In genomic region chr18:44715245-44715644, GRCh38 we compare ENCODE assay signal across 13 cellular contexts. TPM values are rescaled to one million over a fixed set of nuclear protein-coding genes. Genes with fewer than 3 reads are reported as not detected.
A peak's percentile ranks its signal among the peaks of the same experiment; 100 is the strongest.
DNase-seq lines count a peak whose midpoint lies in the region; ATAC-seq, FAIRE-seq and TF ChIP-seq lines count a peak whose summit lies in the region.
"Had no signal": no experiment of that assay in that cellular context is flagged by ENCODE, and none has a peak within 500 bp of the region (broad histone marks: within the 10 kb centered on the region; RNA-seq: fewer than 3 reads in every experiment).

No MANE protein-coding gene starts in this region.

- H3K4me1 ChIP-seq in kidney (ENCODE audit: control insufficient read depth in 1 of 2, insufficient read depth in 1 of 2, low read depth in 1 of 2, low read length in 2 of 2) (peaks cover 15 to 24% of the 10 kb centered on the region in 2 donors), skeletal muscle tissue (ENCODE audit: control insufficient read depth in 3 of 3, insufficient read depth in 3 of 3, low read length in 3 of 3) (peaks cover 26 to 37% (median 30%) of the 10 kb centered on the region in 3 donors)
- H3K4me1 ChIP-seq: HAP-1 had no signal

- no peaks in the 10 kb centered on the region for H3K9me3 Mint-ChIP-seq in activated T-cell treated with anti-CD3 and anti-CD28 coated beads, Interleukin-2, amount 50 U/mL, for 24 hours
- H3K9me3 Mint-ChIP-seq: activated T-helper 2 cell treated with anti-CD3 and anti-CD28 coated beads, Interferon-gamma antibody, Interleukin-2, Interleukin-4, amounts not matched to agents 10 μg/mL and 5 μg/mL and 100 μg/mL, durations not matched to agents 14 hours and 24 hours and 36 hours had no signal

- TF ChIP-seq CTCF in astrocyte of the cerebellum (IDR thresholded peaks at IDR 0.05; ENCODE audit: low read depth, low read length, missing control alignments) (no peak), kidney (IDR thresholded peaks at IDR 0.05; ENCODE audit: borderline replicate concordance, extremely low read depth, insufficient read depth) (no peak)

- H3K27me3 ChIP-seq in skeletal muscle tissue (ENCODE audit: control insufficient read depth in 3 of 3, insufficient read depth in 3 of 3, low read length in 3 of 3) = no peaks in the 10 kb centered on the region

- H3K4me3 Mint-ChIP-seq in activated T-cell treated with anti-CD3 and anti-CD28 coated beads, Interleukin-2, amount 50 U/mL, for 24 hours = no peak overlapping the region

- intact Hi-C loops in kidney (cut with DNase I) = no loop called here

- H3K36me3 ChIP-seq in kidney (ENCODE audit: control insufficient read depth in 1 of 2, insufficient read depth in 2 of 2, low read length in 2 of 2) (peaks cover 3 to 6% of the 10 kb centered on the region in 2 donors), skeletal muscle tissue (ENCODE audit: control insufficient read depth in 3 of 3, insufficient read depth in 3 of 3, low read length in 3 of 3) (peaks cover 0 to 3% (median 0%) of the 10 kb centered on the region in 3 donors)
- H3K36me3 ChIP-seq: HAP-1 had no signal

- FAIRE-seq in kidney (lab: Jason Lieb, UNC) = no peak

- no peak for ATAC-seq in HG02884 (IDR thresholded peaks at IDR 0.05; ENCODE audit: unreplicated experiment)

- H3K27me3 Mint-ChIP-seq in activated T-cell treated with anti-CD3 and anti-CD28 coated beads, Interleukin-2, amount 50 U/mL, for 24 hours = peaks cover 16% of the 10 kb centered on the region

- H3K36me3 Mint-ChIP-seq in activated T-cell treated with anti-CD3 and anti-CD28 coated beads, Interleukin-2, amount 50 U/mL, for 24 hours (ENCODE audit: low read depth) = peaks cover 11% of the 10 kb centered on the region

- H3K27ac ChIP-seq in kidney (ENCODE audit: low read depth in 2 of 2, low read length in 2 of 2) (peak overlapping the region in 1 of 2 donors; percentile 59), skeletal muscle tissue (ENCODE audit: low read depth, low read length) (peak overlapping the region; percentile 55)

- H3K4me1 Mint-ChIP-seq in activated T-cell treated with anti-CD3 and anti-CD28 coated beads, Interleukin-2, amount 50 U/mL, for 24 hours (ENCODE audit: low read depth) = peaks cover 26% of the 10 kb centered on the region

- H3K4me3 ChIP-seq in astrocyte of the cerebellum (ENCODE audit: low read depth, low read length) (no peak overlapping the region), kidney (ENCODE audit: low read length in 2 of 2) (no peak overlapping the region), skeletal muscle tissue (ENCODE audit: low read length in 3 of 3) (peak overlapping the region in 1 of 3 donors; percentile 14)
- H3K4me3 ChIP-seq: HAP-1 had no signal

- H3K9me3 ChIP-seq in kidney (ENCODE audit: control insufficient read depth in 1 of 2, low read length in 2 of 2) (no peaks in the 10 kb centered on the region), skeletal muscle tissue (ENCODE audit: control insufficient read depth in 3 of 3, low read length in 3 of 3) (no peaks in the 10 kb centered on the region)
- H3K9me3 ChIP-seq: HAP-1 had no signal

- H3K9ac ChIP-seq in kidney (ENCODE audit: low read length in 2 of 2) (no peak overlapping the region), skeletal muscle tissue (ENCODE audit: low read depth in 1 of 3, low read length in 3 of 3) (peak overlapping the region in 1 of 3 donors; percentile 2)

- in situ Hi-C loops in astrocyte of the cerebellum (cut with HindIII; ENCODE audit: low sequenced_read_pairs) = no loop called here

- peak; percentile 14 for DNase-seq in HT1080 (ENCODE audit: low read depth)
- peak; percentile 53 for DNase-seq in astrocyte of the cerebellum (ENCODE audit: low read depth)
- DNase-seq in kidney = peak; percentile 86
- no peak for DNase-seq in activated T-cell treated with anti-CD3 and anti-CD28 coated beads, Interleukin-2, amount 50 U/mL, for 24 hours
- DNase-seq in NCI-H2081 treated with DMSO at 0.1 percent for 48 hours (lab: John Stamatoyannopoulos, UW) = no peak
- DNase-seq in activated effector memory CD4-positive, alpha-beta T cell treated with Interleukin-2 at 50 U/mL for 16 hours = no peak
- DNase-seq: Karpas-422; SIG-M5; stimulated activated CD4-positive, alpha-beta T cell treated with anti-CD3 and anti-CD28 coated beads, Interleukin-4, amount 100 ng/mL, for 1 hour had no signal

- no peak overlapping the region for H3K27ac Mint-ChIP-seq in activated T-cell treated with anti-CD3 and anti-CD28 coated beads, Interleukin-2, amount 50 U/mL, for 24 hours
- H3K27ac Mint-ChIP-seq: activated T-helper 2 cell treated with anti-CD3 and anti-CD28 coated beads, Interferon-gamma antibody, Interleukin-2, Interleukin-4, amounts not matched to agents 10 μg/mL and 5 μg/mL and 100 μg/mL, durations not matched to agents 14 hours and 24 hours and 36 hours had no signal

RNA-seq across cellular contexts. Expression of gene SETBP1, which starts 34.6 kb away (rescaled TPM):
- total RNA-seq in HT1080 (2014; rRNA removed; shearing (Covaris generic)) = 2.1 and 2.7 TPM in 2 replicates
- 1.1 and 1.3 TPM in 2 replicates for polyA plus RNA-seq in HT1080 (2015; cell fraction: cytosol; rRNA removed)
- polyA plus RNA-seq in HT1080 (2015; cell fraction: nucleus; rRNA removed) = 1.5 and 2.3 TPM in 2 replicates
- total RNA-seq in kidney (71.7 TPM), skeletal muscle tissue (13.6 TPM)
- 2.7 TPM for polyA plus RNA-seq in kidney (ENCODE audit: insufficient read depth, low read depth, low replicate concordance)

Comparison
In these comparisons a context has a peak if more than half of its experiments do, and no peak if none do; other contexts are left out.
1. DNase-seq: peak in HT1080 (single experiment), astrocyte of the cerebellum (single experiment) and kidney (single experiment); none in activated T-cell treated with anti-CD3 and anti-CD28 coated beads, Interleukin-2, amount 50 U/mL, for 24 hours (single experiment), NCI-H2081 treated with DMSO at 0.1 percent for 48 hours (single experiment) and activated effector memory CD4-positive, alpha-beta T cell treated with Interleukin-2 at 50 U/mL for 16 hours (single experiment).